ENCODE assay signal across 31 cellular contexts in genomic region chr13:62377838-62378237, GRCh38.
"Had no signal": no experiment of that assay in that cellular context is flagged by ENCODE, and none has a peak within 500 bp of the region (broad histone marks: within the 10 kb centered on the region; RNA-seq: fewer than 3 reads in every experiment).

No MANE protein-coding gene starts in this region.

- ATAC-seq: activated naive CD4-positive, alpha-beta T cell treated with anti-CD3 and anti-CD28 coated beads, Interleukin-2, amount 50 U/mL, for 72 hours; activated naive CD8-positive, alpha-beta T cell treated with anti-CD3 and anti-CD28 coated beads, Interleukin-2, amount 50 U/mL, for 24 hours; activated T-cell treated with anti-CD3 and anti-CD28 coated beads, Interleukin-2, amount 50 U/mL, for 4 hours; activated T-cell treated with anti-CD3 and anti-CD28 coated beads, Interleukin-2, amount 50 U/mL, for 72 hours; activated T-helper 17 cell treated with anti-CD3 and anti-CD28 coated beads, Interleukin-2, amount 50 U/mL, for 72 hours; body of pancreas had no signal

- H3K9me3 ChIP-seq: adrenal gland, ascending aorta, body of pancreas, breast epithelium had no signal

- DNase-seq: activated effector memory CD4-positive, alpha-beta T cell treated with anti-CD3 and anti-CD28 coated beads, Interleukin-2, amount 50 U/mL, for 16 hours; activated effector memory CD4-positive, alpha-beta T cell treated with Interleukin-2 at 50 U/mL for 16 hours; activated gamma-delta T cell treated with Interleukin-2 at 50 U/mL for 16 hours; activated naive CD4-positive, alpha-beta T cell; activated naive CD4-positive, alpha-beta T cell treated with anti-CD3 and anti-CD28 coated beads for 36 hours; activated naive CD4-positive, alpha-beta T cell treated with anti-CD3 and anti-CD28 coated beads, Interleukin-2, amount 10 ng/mL, durations not matched to agents 7 days and 5 days; activated naive CD4-positive, alpha-beta T cell treated with anti-CD3 and anti-CD28 coated beads, Interleukin-2, amount 50 U/mL, for 16 hours; activated naive CD4-positive, alpha-beta T cell treated with Interleukin-2 at 50 U/mL for 16 hours; activated naive CD8-positive, alpha-beta T cell treated with anti-CD3 and anti-CD28 coated beads for 36 hours; activated naive CD8-positive, alpha-beta T cell treated with anti-CD3 and anti-CD28 coated beads, Interleukin-2, amount 10 ng/mL, durations not matched to agents 7 days and 5 days; activated naive CD8-positive, alpha-beta T cell treated with anti-CD3 and anti-CD28 coated beads, Interleukin-2, amount 50 U/mL, for 24 hours; activated T-cell treated with anti-CD3 and anti-CD28 coated beads, Interleukin-2, amount 50 U/mL, for 1 hour; activated T-cell treated with anti-CD3 and anti-CD28 coated beads, Interleukin-2, amount 50 U/mL, for 24 hours; activated T-cell treated with anti-CD3 and anti-CD28 coated beads, Interleukin-2, amount 50 U/mL, for 4 hours; activated T-cell treated with anti-CD3 and anti-CD28 coated beads, Interleukin-2, amount 50 U/mL, for 48 hours; activated T-cell treated with anti-CD3 and anti-CD28 coated beads, Interleukin-2, amount 50 U/mL, for 72 hours; adrenal gland; amniotic stem cell; amygdala; anterior cingulate cortex; aorta; body of pancreas; brain microvascular endothelial cell; caudate nucleus; central memory CD4-positive, alpha-beta T cell; cerebellar nuclear complex had no signal

- H3K27me3 ChIP-seq: adrenal gland, ascending aorta, body of pancreas, brain microvascular endothelial cell, breast epithelium, cardiac muscle cell had no signal

- H3K36me3 ChIP-seq: adrenal gland, ascending aorta, brain microvascular endothelial cell, breast epithelium, cardiac muscle cell had no signal

- H3K4me3 ChIP-seq: adrenal gland, ascending aorta, body of pancreas, breast epithelium, cardiac muscle cell had no signal

- H3K4me1 ChIP-seq: adrenal gland, ascending aorta, body of pancreas, breast epithelium had no signal

- H3K27ac ChIP-seq: adrenal gland, ascending aorta, body of pancreas, brain microvascular endothelial cell, breast epithelium, cardiac muscle cell had no signal
